ENCODE assay signal across 36 cellular contexts in the genomic region with DNA sequence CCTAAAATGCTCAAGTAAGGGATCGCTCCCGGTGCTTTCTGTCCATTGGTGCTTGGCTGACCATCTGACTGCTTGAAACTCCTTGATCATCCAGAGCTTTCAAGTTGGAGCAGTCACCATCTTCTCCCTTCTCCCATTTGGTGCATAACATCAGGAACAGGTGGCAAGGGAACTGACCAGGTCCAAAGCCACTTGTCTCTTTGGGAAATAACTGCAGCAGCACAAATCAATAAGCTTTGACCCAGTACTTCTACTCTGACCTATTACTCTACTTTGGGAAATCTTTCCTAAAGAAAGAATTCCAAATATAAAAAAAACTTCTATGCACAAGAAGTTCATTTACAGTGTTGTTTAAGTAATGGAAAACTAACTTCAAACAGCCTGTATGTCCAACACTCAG. TPM values are rescaled to one million over a fixed set of nuclear protein-coding genes. Genes with fewer than 3 reads are reported as not detected.
A peak's percentile ranks its signal among the peaks of the same experiment; 100 is the strongest.
DNase-seq lines count a peak whose midpoint lies in the region; ATAC-seq, FAIRE-seq and TF ChIP-seq lines count a peak whose summit lies in the region.
"Had no signal": no experiment of that assay in that cellular context is flagged by ENCODE, and none has a peak within 500 bp of the region (broad histone marks: within the 10 kb centered on the region; RNA-seq: fewer than 3 reads in every experiment).

No MANE protein-coding gene starts in this region.

- no peak for ATAC-seq in HepG2
- ATAC-seq in Panc1: no peak
- peak; percentile 64 for ATAC-seq in left lobe of liver
- ATAC-seq in right lobe of liver: peak; percentile 49 to 68 (median 60)
- ATAC-seq: A549; CD8-positive, alpha-beta T cell had no signal

- H3K27me3 ChIP-seq in liver (ENCODE audit: control insufficient read depth in 4 of 4, insufficient read depth in 4 of 4, low read length in 3 of 4) (no peaks in the 10 kb centered on the region), HepG2 (ENCODE audit: control insufficient read depth in 1 of 2, insufficient read depth in 2 of 2, low read length in 2 of 2) (peaks cover 2 to 14% of the 10 kb centered on the region in 2 experiments; a peak in 3 of 5 replicates), Panc1 (ENCODE audit: control insufficient read depth, insufficient read depth, low read length) (no peaks in the 10 kb centered on the region), right lobe of liver (no peaks in the 10 kb centered on the region)
- H3K27me3 ChIP-seq: BE2C; BLaER1; BLaER1 treated with 17β-estradiol and CSF1 and Interleukin-3, amounts not matched to agents 10 nM and 100 nM had no signal

- H3K4me3 ChIP-seq in liver (ENCODE audit: low read depth in 1 of 3, low read length in 3 of 3) (no peak overlapping the region), HepG2 (replicated peaks in 1 of 3; ENCODE audit: insufficient read depth in 1 of 3, low read depth in 2 of 3, low read length in 3 of 3) (no peak overlapping the region), Panc1 (ENCODE audit: low read depth in 2 of 2, low read length in 2 of 2) (no peak overlapping the region), right lobe of liver (no peak overlapping the region)
- H3K4me3 ChIP-seq: A549; BLaER1; BLaER1 treated with 17β-estradiol and CSF1 and Interleukin-3, amounts not matched to agents 10 nM and 100 nM had no signal

- H3K36me3 ChIP-seq in liver (ENCODE audit: control insufficient read depth in 4 of 4, insufficient read depth in 3 of 4, low read depth in 1 of 4, low read length in 3 of 4) (no peaks in the 10 kb centered on the region), HepG2 (replicated peaks in 1 of 2; ENCODE audit: control insufficient read depth in 1 of 2, insufficient read depth in 2 of 2, low read length in 2 of 2) (no peaks in the 10 kb centered on the region), Panc1 (ENCODE audit: control insufficient read depth, insufficient read depth, low read length) (no peaks in the 10 kb centered on the region), right lobe of liver (no peaks in the 10 kb centered on the region)
- H3K36me3 ChIP-seq: BE2C; BLaER1; BLaER1 treated with 17β-estradiol and CSF1 and Interleukin-3, amounts not matched to agents 10 nM and 100 nM had no signal

- H3K79me2 ChIP-seq in HepG2 (ENCODE audit: insufficient read depth, low read length): no peaks in the 10 kb centered on the region

- CTCF ChIA-PET in HepG2 (lab: Yijun Ruan, JAX; ENCODE audit: low intra/inter-chr PET ratio, low total read pairs) (no interaction called here), Panc1 (lab: Charles Lee) (no interaction called here)

- TF ChIP-seq EP300 in HepG2 (IDR thresholded peaks at IDR 0.05; ENCODE audit: low read depth in 2 of 2, low read length in 2 of 2) (no peak), HepG2 (CRISPR knock-in tag; IDR thresholded peaks at IDR 0.05; ENCODE audit: borderline replicate concordance) (no peak)

- H3K4me2 ChIP-seq in HepG2 (ENCODE audit: low read depth, low read length): no peak overlapping the region
- H3K4me2 ChIP-seq: A549; BLaER1; BLaER1 treated with 17β-estradiol and CSF1 and Interleukin-3, amounts not matched to agents 10 nM and 100 nM had no signal

- no peaks in the 10 kb centered on the region for H4K20me1 ChIP-seq in HepG2 (ENCODE audit: insufficient read depth, low read length)
- H4K20me1 ChIP-seq: BLaER1; BLaER1 treated with 17β-estradiol and CSF1 and Interleukin-3, amounts not matched to agents 10 nM and 100 nM had no signal

- 93% methylated on average over 2 of the region's 2 CpGs for whole genome bisulfite sequencing in liver
- WGBS in HepG2 (ENCODE audit: low lambda C conversion rate): 71% methylated on average over 2 of the region's 2 CpGs
- 84% methylated on average over 2 of the region's 2 CpGs for WGBS in right lobe of liver (ENCODE audit: insufficient coverage, low coverage, low lambda C conversion rate, missing lambda C conversion rate)

- TF ChIP-seq POLR2A in HepG2 (IDR thresholded peaks at IDR 0.05; ENCODE audit: insufficient read depth in 1 of 2, low read depth in 2 of 2, low read length in 2 of 2) (no peak), right lobe of liver (IDR thresholded peaks at IDR 0.05) (no peak)

- DNase-seq in HepG2 (ENCODE audit: low spot score): no peak
- no peak for DNase-seq in Panc1 (ENCODE audit: low read depth, low spot score)
- no peak for DNase-seq in left lobe of liver (ENCODE audit: low spot score)
- DNase-seq in right lobe of liver: no peak
- DNase-seq in NCI-H1417 treated with DMSO at 0.1 percent for 48 hours (lab: John Stamatoyannopoulos, UW): no peak
- no peak for DNase-seq in DMS 273 (lab: John Stamatoyannopoulos, UW; ENCODE audit: unreplicated experiment)
- DNase-seq in T-helper 9 cell: no peak
- DNase-seq: 8988T; ACHN; AML-193; BE2C; C1 segment of cervical spinal cord; Caco-2; Calu3; CD4-positive, alpha-beta memory T cell; CD4-positive, alpha-beta T cell; CD4-positive, CD25-positive, alpha-beta regulatory T cell; CD8-positive, alpha-beta memory T cell; CD8-positive, alpha-beta T cell; COR-L47; DMS 273 treated with DMSO at 0.1 percent for 48 hours; DMS153; DMS53; DMS79; DMS79 treated with DMSO at 0.1 percent for 48 hours; DND-41; EL had no signal

- no peak for FAIRE-seq in HepG2 (lab: Jason Lieb, UNC)
- FAIRE-seq: A204.1, A549, D721Med had no signal

- POLR2A ChIA-PET in HepG2 (lab: Yijun Ruan, JAX) (no interaction called here), Panc1 (lab: Charles Lee) (interaction anchor here (0.6 kb wide), 1 partner anchor 9 kb away, joined by 3 read pairs; no protein-coding TSS in a partner anchor)

- no TSS peak for BruUV-seq in HepG2 (replicated peaks; lab: Mats Ljungman, UMichigan)
- no TSS peak for BruUV-seq in Panc1 (replicated peaks; lab: Mats Ljungman, UMichigan)

- TF ChIP-seq CTCF in liver (IDR thresholded peaks at IDR 0.05; ENCODE audit: low read depth, low read length, missing input control) (no peak), HepG2 (CRISPR knock-in tag; IDR thresholded peaks at IDR 0.05) (no peak), Panc1 (IDR thresholded peaks at IDR 0.05) (no peak), right lobe of liver (IDR thresholded peaks at IDR 0.05) (no peak)

- H3K4me1 ChIP-seq in liver (ENCODE audit: control insufficient read depth in 4 of 4, insufficient read depth in 4 of 4, low read length in 3 of 4): peaks cover 4 to 22% (median 17%) of the 10 kb centered on the region in 4 donors
- H3K4me1 ChIP-seq in HepG2 (ENCODE audit: insufficient read depth, low read length): peaks cover 23% of the 10 kb centered on the region
- H3K4me1 ChIP-seq in Panc1 (ENCODE audit: control insufficient read depth, insufficient read depth, low read length): peaks cover 24% of the 10 kb centered on the region
- H3K4me1 ChIP-seq in right lobe of liver: peaks cover 0 to 32% (median 4%) of the 10 kb centered on the region in 4 donors
- H3K4me1 ChIP-seq: Caco-2 had no signal

- H2AFZ ChIP-seq in HepG2 (ENCODE audit: low read length): no peak overlapping the region

- in situ Hi-C loops in HepG2 (cut with HindIII; ENCODE audit: extremely low pct_ligation_motif_present, low pct_unique_long_range_greater_than_20kb): no loop called here
- in situ Hi-C loops in Panc1 (cut with HindIII; ENCODE audit: low pct_unique_long_range_greater_than_20kb, low sequenced_read_pairs): loop anchor here (25.0 kb wide), 1 partner anchor 116 kb away; a partner anchor contains a TSS

- intact Hi-C loops in HepG2 (cut with micrococcal nuclease; ENCODE audit: unreplicated experiment): no loop called here
- intact Hi-C loops in Panc1 (cut with micrococcal nuclease; ENCODE audit: unreplicated experiment): no loop called here
- intact Hi-C loops in right lobe of liver (cut with DNase I): no loop called here

- peak in 1 of 2 donors; percentile 19 for TF ChIP-seq RAD21 in liver (IDR thresholded peaks at IDR 0.05)
- TF ChIP-seq RAD21 in HepG2 (CRISPR knock-in tag; IDR thresholded peaks at IDR 0.05): no peak

- H3K9me3 ChIP-seq in liver (ENCODE audit: control insufficient read depth in 4 of 4, low read length in 3 of 4) (no peaks in the 10 kb centered on the region), HepG2 (ENCODE audit: low read length) (no peaks in the 10 kb centered on the region), Panc1 (ENCODE audit: control insufficient read depth, insufficient read depth, low read depth, low read length) (no peaks in the 10 kb centered on the region), right lobe of liver (no peaks in the 10 kb centered on the region)
- H3K9me3 ChIP-seq: BE2C, BLaER1, Caco-2 had no signal

- H3K27ac ChIP-seq in liver (ENCODE audit: low read depth in 1 of 2, low read length in 2 of 2): peak overlapping the region in 1 of 2 donors; percentile 7
- H3K27ac ChIP-seq in HepG2 (ENCODE audit: extremely low read length, insufficient read depth, low read length): no peak overlapping the region
- peak overlapping the region; percentile 59; the same call in 1 of the 2 replicates for H3K27ac ChIP-seq in Panc1 (ENCODE audit: low read length)
- no peak overlapping the region for H3K27ac ChIP-seq in right lobe of liver
- H3K27ac ChIP-seq: 22Rv1; A549; BLaER1; BLaER1 treated with 17β-estradiol and CSF1 and Interleukin-3, amounts not matched to agents 10 nM and 100 nM; C4-2B had no signal

- no peak overlapping the region for H3K9ac ChIP-seq in liver (ENCODE audit: low read depth in 1 of 2, low read length in 2 of 2)
- H3K9ac ChIP-seq in HepG2 (ENCODE audit: insufficient read depth, low read depth, low read length): no peak overlapping the region
- H3K9ac ChIP-seq: BLaER1; BLaER1 treated with 17β-estradiol and CSF1 and Interleukin-3, amounts not matched to agents 10 nM and 100 nM had no signal

RNA-seq across cellular contexts. Expression of a gene that starts 10.6 kb away (rescaled TPM):
- 100 to 1,000 TPM in 1 of 2 donors, 10 to 100 TPM in 1; 60.5 to 104 TPM for total RNA-seq in liver
- 10 to 100 TPM; 48.3 to 99.3 TPM for polyA plus RNA-seq in liver
- total RNA-seq in HepG2 (2016; rRNA removed; fragmentation: Illumina TruSeq; extraction: Trizol): 55.8 and 155 TPM in 2 replicates
- 17.0 and 17.4 TPM in 2 replicates for total RNA-seq in HepG2 (2016; cell fraction: cytosol; rRNA removed; fragmentation: Illumina TruSeq; extraction: Trizol; ENCODE audit: low read depth)
- 56.1 and 159 TPM in 2 replicates for total RNA-seq in HepG2 (2016; cell fraction: insoluble cytoplasmic fraction; rRNA removed; fragmentation: Illumina TruSeq; extraction: Trizol)
- 24.5 and 25.4 TPM in 2 replicates for total RNA-seq in HepG2 (2016; cell fraction: membrane; rRNA removed; fragmentation: Illumina TruSeq; extraction: Trizol)
- 512 and 527 TPM in 2 replicates for total RNA-seq in HepG2 (2016; cell fraction: nucleus; rRNA removed; fragmentation: Illumina TruSeq; extraction: Trizol)
- 331 and 367 TPM in 2 replicates for polyA plus RNA-seq in HepG2 (2011; rRNA removed)
- 57.6 and 71.2 TPM in 2 replicates for polyA plus RNA-seq in HepG2 (2011; cell fraction: cytosol; rRNA removed)
- polyA plus RNA-seq in HepG2 (2011; cell fraction: nucleus; rRNA removed): 1,062 and 1,322 TPM in 2 replicates
- polyA plus RNA-seq in HepG2 (2012): 226 and 241 TPM in 2 replicates
- polyA plus RNA-seq in HepG2 (2016; cell fraction: cytosol; fragmentation: Illumina TruSeq; extraction: Trizol; ENCODE audit: low read depth): 3.7 and 4.3 TPM in 2 replicates
- polyA plus RNA-seq in HepG2 (2016; cell fraction: insoluble cytoplasmic fraction; fragmentation: Illumina TruSeq; extraction: Trizol; ENCODE audit: low read depth): 67.1 and 68.7 TPM in 2 replicates
- polyA plus RNA-seq in HepG2 (2016; cell fraction: membrane; fragmentation: Illumina TruSeq; extraction: Trizol; ENCODE audit: low read depth): 13.5 TPM in 2 replicates
- 1,060 and 1,066 TPM in 2 replicates for polyA plus RNA-seq in HepG2 (2016; cell fraction: nucleus; fragmentation: Illumina TruSeq; extraction: Trizol; ENCODE audit: insufficient read depth, low read depth)
- polyA minus RNA-seq in HepG2 (2011; rRNA and poly(A)+ RNA removed; ENCODE audit: low replicate concordance): 260 and 404 TPM in 2 replicates
- polyA minus RNA-seq in HepG2 (2011; cell fraction: cytosol; rRNA and poly(A)+ RNA removed): 43.2 and 67.4 TPM in 2 replicates
- polyA minus RNA-seq in HepG2 (2011; cell fraction: nucleus; rRNA and poly(A)+ RNA removed): 961 and 1,136 TPM in 2 replicates
- 547 TPM for total RNA-seq in Panc1 (2021; ENCODE audit: unreplicated experiment)
- 391 TPM for polyA plus RNA-seq in Panc1 (2012; ENCODE audit: insufficient read length)
- total RNA-seq in left lobe of liver: 76.6 TPM
- 100 to 1,000 TPM in 3 of 6 experiments, 10 to 100 TPM in 3; 57.8 to 118 (median 102) TPM for total RNA-seq in right lobe of liver

RNA-seq across cellular contexts. Expression of a gene that starts 32.9 kb away (rescaled TPM):
- total RNA-seq in liver (100 to 1,000 TPM in 1 of 2 donors, 10 to 100 TPM in 1; 77.5 to 189 TPM), HepG2 (2016; rRNA removed; fragmentation: Illumina TruSeq; extraction: Trizol) (51.3 and 103 TPM in 2 replicates), Panc1 (2021; ENCODE audit: unreplicated experiment) (64.1 TPM), left lobe of liver (232 TPM), right lobe of liver (100 to 1,000 TPM in 4 of 6 experiments, 10 to 100 TPM in 2; 89.6 to 238 (median 183) TPM)
- polyA plus RNA-seq in liver (100 to 1,000 TPM in 1 of 2 donors, 10 to 100 TPM in 1; 67.3 to 103 TPM), HepG2 (2011; rRNA removed) (72.5 and 74.9 TPM in 2 replicates)
- 17.1 and 22.7 TPM in 2 replicates for total RNA-seq in HepG2 (2016; cell fraction: cytosol; rRNA removed; fragmentation: Illumina TruSeq; extraction: Trizol; ENCODE audit: low read depth)
- total RNA-seq in HepG2 (2016; cell fraction: insoluble cytoplasmic fraction; rRNA removed; fragmentation: Illumina TruSeq; extraction: Trizol): 48.3 and 106 TPM in 2 replicates
- 29.4 and 31.6 TPM in 2 replicates for total RNA-seq in HepG2 (2016; cell fraction: membrane; rRNA removed; fragmentation: Illumina TruSeq; extraction: Trizol)
- 105 and 118 TPM in 2 replicates for total RNA-seq in HepG2 (2016; cell fraction: nucleus; rRNA removed; fragmentation: Illumina TruSeq; extraction: Trizol)
- 69.2 and 77.6 TPM in 2 replicates for polyA plus RNA-seq in HepG2 (2011; cell fraction: cytosol; rRNA removed)
- polyA plus RNA-seq in HepG2 (2011; cell fraction: nucleus; rRNA removed): 125 and 131 TPM in 2 replicates
- 61.2 and 76.7 TPM in 2 replicates for polyA plus RNA-seq in HepG2 (2012)
- 13.3 and 16.7 TPM in 2 replicates for polyA plus RNA-seq in HepG2 (2016; cell fraction: cytosol; fragmentation: Illumina TruSeq; extraction: Trizol; ENCODE audit: low read depth)
- polyA plus RNA-seq in HepG2 (2016; cell fraction: insoluble cytoplasmic fraction; fragmentation: Illumina TruSeq; extraction: Trizol; ENCODE audit: low read depth): 30.8 and 40.7 TPM in 2 replicates
- polyA plus RNA-seq in HepG2 (2016; cell fraction: membrane; fragmentation: Illumina TruSeq; extraction: Trizol; ENCODE audit: low read depth): 17.3 and 20.9 TPM in 2 replicates
- polyA plus RNA-seq in HepG2 (2016; cell fraction: nucleus; fragmentation: Illumina TruSeq; extraction: Trizol; ENCODE audit: insufficient read depth, low read depth): 107 and 111 TPM in 2 replicates
- polyA minus RNA-seq in HepG2 (2011; rRNA and poly(A)+ RNA removed; ENCODE audit: low replicate concordance): 104 and 294 TPM in 2 replicates
- polyA minus RNA-seq in HepG2 (2011; cell fraction: cytosol; rRNA and poly(A)+ RNA removed): 49.5 and 52.3 TPM in 2 replicates
- polyA minus RNA-seq in HepG2 (2011; cell fraction: nucleus; rRNA and poly(A)+ RNA removed): 129 and 159 TPM in 2 replicates
- polyA plus RNA-seq in Panc1 (2012; ENCODE audit: insufficient read length): 44.9 TPM

RNA-seq across cellular contexts. Expression of a gene that starts 49.0 kb away (rescaled TPM):
- total RNA-seq in liver: 10 to 100 TPM; 29.2 to 50.8 TPM
- polyA plus RNA-seq in liver: 100 to 1,000 TPM; 108 to 140 TPM
- total RNA-seq in HepG2 (2016; rRNA removed; fragmentation: Illumina TruSeq; extraction: Trizol): 83.3 and 97.0 TPM in 2 replicates
- 33.0 and 34.9 TPM in 2 replicates for total RNA-seq in HepG2 (2016; cell fraction: cytosol; rRNA removed; fragmentation: Illumina TruSeq; extraction: Trizol; ENCODE audit: low read depth)
- 91.8 and 96.6 TPM in 2 replicates for total RNA-seq in HepG2 (2016; cell fraction: insoluble cytoplasmic fraction; rRNA removed; fragmentation: Illumina TruSeq; extraction: Trizol)
- total RNA-seq in HepG2 (2016; cell fraction: membrane; rRNA removed; fragmentation: Illumina TruSeq; extraction: Trizol): 38.7 and 40.7 TPM in 2 replicates
- total RNA-seq in HepG2 (2016; cell fraction: nucleus; rRNA removed; fragmentation: Illumina TruSeq; extraction: Trizol): 36.3 and 40.3 TPM in 2 replicates
- polyA plus RNA-seq in HepG2 (2011; rRNA removed): 151 and 157 TPM in 2 replicates
- polyA plus RNA-seq in HepG2 (2011; cell fraction: cytosol; rRNA removed): 149 and 196 TPM in 2 replicates
- polyA plus RNA-seq in HepG2 (2011; cell fraction: nucleus; rRNA removed): 67.9 and 94.0 TPM in 2 replicates
- polyA plus RNA-seq in HepG2 (2012): 146 and 149 TPM in 2 replicates
- 45.1 and 52.0 TPM in 2 replicates for polyA plus RNA-seq in HepG2 (2016; cell fraction: cytosol; fragmentation: Illumina TruSeq; extraction: Trizol; ENCODE audit: low read depth)
- 141 and 157 TPM in 2 replicates for polyA plus RNA-seq in HepG2 (2016; cell fraction: insoluble cytoplasmic fraction; fragmentation: Illumina TruSeq; extraction: Trizol; ENCODE audit: low read depth)
- 48.0 and 51.7 TPM in 2 replicates for polyA plus RNA-seq in HepG2 (2016; cell fraction: membrane; fragmentation: Illumina TruSeq; extraction: Trizol; ENCODE audit: low read depth)
- polyA plus RNA-seq in HepG2 (2016; cell fraction: nucleus; fragmentation: Illumina TruSeq; extraction: Trizol; ENCODE audit: insufficient read depth, low read depth): 89.3 and 90.1 TPM in 2 replicates
- 33.8 and 60.6 TPM in 2 replicates for polyA minus RNA-seq in HepG2 (2011; rRNA and poly(A)+ RNA removed; ENCODE audit: low replicate concordance)
- 17.8 and 20.1 TPM in 2 replicates for polyA minus RNA-seq in HepG2 (2011; cell fraction: cytosol; rRNA and poly(A)+ RNA removed)
- polyA minus RNA-seq in HepG2 (2011; cell fraction: nucleus; rRNA and poly(A)+ RNA removed): 16.2 and 24.6 TPM in 2 replicates
- 93.2 TPM for total RNA-seq in Panc1 (2021; ENCODE audit: unreplicated experiment)
- 113 TPM for polyA plus RNA-seq in Panc1 (2012; ENCODE audit: insufficient read length)
- total RNA-seq in left lobe of liver: 69.9 TPM
- 100 to 1,000 TPM in 1 of 6 experiments, 10 to 100 TPM in 5; 59.5 to 107 (median 74.5) TPM for total RNA-seq in right lobe of liver
- total RNA-seq: A673 had no signal

RNA-seq across cellular contexts. Expression of a gene that starts 55.9 kb away (rescaled TPM):
- 10 to 100 TPM in 1 of 2 donors, 1 to 10 TPM in 1; 9.7 to 11.3 TPM for total RNA-seq in liver
- polyA plus RNA-seq in liver: 10 to 100 TPM; 69.1 to 74.6 TPM
- total RNA-seq in HepG2 (2016; rRNA removed; fragmentation: Illumina TruSeq; extraction: Trizol): 7.2 and 9.0 TPM in 2 replicates
- 13.9 and 18.3 TPM in 2 replicates for total RNA-seq in HepG2 (2016; cell fraction: cytosol; rRNA removed; fragmentation: Illumina TruSeq; extraction: Trizol; ENCODE audit: low read depth)
- total RNA-seq in HepG2 (2016; cell fraction: insoluble cytoplasmic fraction; rRNA removed; fragmentation: Illumina TruSeq; extraction: Trizol): 7.1 and 9.2 TPM in 2 replicates
- 12.5 and 15.9 TPM in 2 replicates for total RNA-seq in HepG2 (2016; cell fraction: membrane; rRNA removed; fragmentation: Illumina TruSeq; extraction: Trizol)
- 3.2 and 4.0 TPM in 2 replicates for total RNA-seq in HepG2 (2016; cell fraction: nucleus; rRNA removed; fragmentation: Illumina TruSeq; extraction: Trizol)
- 56.7 and 68.6 TPM in 2 replicates for polyA plus RNA-seq in HepG2 (2011; rRNA removed)
- 87.7 and 90.8 TPM in 2 replicates for polyA plus RNA-seq in HepG2 (2011; cell fraction: cytosol; rRNA removed)
- polyA plus RNA-seq in HepG2 (2011; cell fraction: nucleus; rRNA removed): 35.8 and 44.7 TPM in 2 replicates
- polyA plus RNA-seq in HepG2 (2012): 39.4 and 46.3 TPM in 2 replicates
- polyA plus RNA-seq in HepG2 (2016; cell fraction: cytosol; fragmentation: Illumina TruSeq; extraction: Trizol; ENCODE audit: low read depth): 27.3 and 33.3 TPM in 2 replicates
- polyA plus RNA-seq in HepG2 (2016; cell fraction: insoluble cytoplasmic fraction; fragmentation: Illumina TruSeq; extraction: Trizol; ENCODE audit: low read depth): 20.9 and 22.2 TPM in 2 replicates
- 21.7 and 27.9 TPM in 2 replicates for polyA plus RNA-seq in HepG2 (2016; cell fraction: membrane; fragmentation: Illumina TruSeq; extraction: Trizol; ENCODE audit: low read depth)
- 11.7 and 13.5 TPM in 2 replicates for polyA plus RNA-seq in HepG2 (2016; cell fraction: nucleus; fragmentation: Illumina TruSeq; extraction: Trizol; ENCODE audit: insufficient read depth, low read depth)
- 5.5 and 44.4 TPM in 2 replicates for polyA minus RNA-seq in HepG2 (2011; rRNA and poly(A)+ RNA removed; ENCODE audit: low replicate concordance)
- 7.3 and 9.1 TPM in 2 replicates for polyA minus RNA-seq in HepG2 (2011; cell fraction: cytosol; rRNA and poly(A)+ RNA removed)
- polyA minus RNA-seq in HepG2 (2011; cell fraction: nucleus; rRNA and poly(A)+ RNA removed): 2.0 and 4.9 TPM in 2 replicates
- 21.3 TPM for total RNA-seq in Panc1 (2021; ENCODE audit: unreplicated experiment)
- 47.7 TPM for polyA plus RNA-seq in Panc1 (2012; ENCODE audit: insufficient read length)
- 31.7 TPM for total RNA-seq in left lobe of liver
- 10 to 100 TPM; 27.2 to 50.1 (median 34.7) TPM for total RNA-seq in right lobe of liver

Comparison
In these comparisons a context has a peak if more than half of its experiments do, and no peak if none do; other contexts are left out.
1. ATAC-seq: peak in left lobe of liver (single experiment) and right lobe of liver (4 of 4); none in HepG2 (single experiment) and Panc1 (single experiment).